ENCODE assay signal across 10 cellular contexts in genomic region chrX:67544281-67544680, GRCh38. TPM values are rescaled to one million over a fixed set of nuclear protein-coding genes. Genes with fewer than 3 reads are reported as not detected.
DNase-seq lines count a peak whose midpoint lies in the region; ATAC-seq and TF ChIP-seq lines count a peak whose summit lies in the region.
"Had no signal": no experiment of that assay in that cellular context is flagged by ENCODE, and none has a peak within 500 bp of the region (broad histone marks: within the 10 kb centered on the region; RNA-seq: fewer than 3 reads in every experiment).

No MANE protein-coding gene starts in this region.

- intact Hi-C loops in Calu3 (cut with micrococcal nuclease; ENCODE audit: unreplicated experiment) (no loop called here), Right ventricle myocardium superior (cut with DNase I) (no loop called here)

- H3K27me3 ChIP-seq in parathyroid adenoma (ENCODE audit: control insufficient read depth, insufficient read depth, low read length), result no peaks in the 10 kb centered on the region

- H2AFZ ChIP-seq in parathyroid adenoma, result no peak overlapping the region

- no peaks in the 10 kb centered on the region for H3K4me1 Mint-ChIP-seq in Calu3 (ENCODE audit: low read depth, unreplicated experiment)
- H3K4me1 Mint-ChIP-seq: stimulated activated memory B cell treated with anti-CD40 and anti-IgM and Interleukin-4, amounts not matched to agents 10 μg/mL and 1 μg/mL and 100 μg/mL, for 72 hours had no signal

- CTCF ChIA-PET in Calu3 (lab: Charles Lee) (interaction anchor here (0.5 to 0.6 kb wide), 2 partner anchors 474 to 937 kb away, joined by 3 to 5 read pairs; no protein-coding TSS in a partner anchor), GM10248 (lab: Yijun Ruan, JAX) (interaction anchor here (1.0 kb wide), 1 partner anchor 11 kb away, joined by 3 read pairs; no protein-coding TSS in a partner anchor)

- DNase-seq in Calu3 (no peak), SW480 (ENCODE audit: low spot score) (peak; percentile 21), Right ventricle myocardium superior (peak; percentile 48), GM10248 (ENCODE audit: extremely low spot score) (no peak)
- DNase-seq: hippocampal formation had no signal

- peaks cover 8% of the 10 kb centered on the region for H3K27me3 Mint-ChIP-seq in Calu3 (ENCODE audit: unreplicated experiment)

- peak; percentile 56 for ATAC-seq in Right ventricle myocardium superior (ENCODE audit: poor library complexity)
- no peak for ATAC-seq in HG03571 (IDR thresholded peaks at IDR 0.05; ENCODE audit: unreplicated experiment)
- no peak for ATAC-seq in HG02588 (IDR thresholded peaks at IDR 0.05; ENCODE audit: unreplicated experiment)
- ATAC-seq in HG03378 (IDR thresholded peaks at IDR 0.05; ENCODE audit: unreplicated experiment), result no peak
- ATAC-seq: stimulated activated memory B cell treated with anti-CD40 and anti-IgM and Interleukin-4, amounts not matched to agents 10 μg/mL and 1 μg/mL and 100 μg/mL, for 72 hours had no signal

- POLR2A ChIA-PET in GM10248 (lab: Yijun Ruan, JAX), result no interaction called here

- H3K4me3 Mint-ChIP-seq in Calu3 (ENCODE audit: low read depth, unreplicated experiment), result peak overlapping the region; percentile 47
- H3K4me3 Mint-ChIP-seq: stimulated activated memory B cell treated with anti-CD40 and anti-IgM and Interleukin-4, amounts not matched to agents 10 μg/mL and 1 μg/mL and 100 μg/mL, for 72 hours had no signal

- H3K79me2 ChIP-seq in parathyroid adenoma, result no peaks in the 10 kb centered on the region

- H3K27ac ChIP-seq in parathyroid adenoma, result no peak overlapping the region

- no peak overlapping the region for H3K27ac Mint-ChIP-seq in Calu3 (ENCODE audit: unreplicated experiment)
- H3K27ac Mint-ChIP-seq: stimulated activated memory B cell treated with anti-CD40 and anti-IgM and Interleukin-4, amounts not matched to agents 10 μg/mL and 1 μg/mL and 100 μg/mL, for 72 hours had no signal

- H3K9me3 ChIP-seq in parathyroid adenoma (ENCODE audit: control insufficient read depth, low read length), result no peaks in the 10 kb centered on the region

- H3K4me1 ChIP-seq in parathyroid adenoma, result no peaks in the 10 kb centered on the region

- peak overlapping the region; percentile 63 for H3K4me2 ChIP-seq in parathyroid adenoma (ENCODE audit: low read length)

- H3K9ac ChIP-seq in parathyroid adenoma, result no peak overlapping the region

- TF ChIP-seq CTCF in Calu3 (IDR thresholded peaks at IDR 0.05; ENCODE audit: unreplicated experiment) (no peak), parathyroid adenoma (IDR thresholded peaks at IDR 0.05) (no peak), GM10248 (IDR thresholded peaks at IDR 0.05; ENCODE audit: control extremely low read depth, extremely low read depth, low read depth, missing control alignments) (no peak)

- peaks cover 5% of the 10 kb centered on the region for H3K9me3 Mint-ChIP-seq in Calu3 (ENCODE audit: low read depth, unreplicated experiment)

- peak overlapping the region; percentile 22 for H3K4me3 ChIP-seq in parathyroid adenoma (ENCODE audit: low read depth, low read length)

- H3K36me3 ChIP-seq in parathyroid adenoma (ENCODE audit: control insufficient read depth, insufficient read depth, low read length), result no peaks in the 10 kb centered on the region

- no peaks in the 10 kb centered on the region for H3K36me3 Mint-ChIP-seq in Calu3 (ENCODE audit: insufficient read depth, unreplicated experiment)
- H3K36me3 Mint-ChIP-seq: stimulated activated memory B cell treated with anti-CD40 and anti-IgM and Interleukin-4, amounts not matched to agents 10 μg/mL and 1 μg/mL and 100 μg/mL, for 72 hours had no signal

- BruUV-seq in Calu3 (replicated peaks; lab: Mats Ljungman, UMichigan), result no TSS peak

RNA-seq across cellular contexts. Expression of gene AR, which starts 0.5 kb away (rescaled TPM):
- total RNA-seq in Calu3 (2022) (0.34 and 0.83 TPM in 2 replicates), Right ventricle myocardium superior (18.2 TPM)

Comparison
In these comparisons a context has a peak if more than half of its experiments do, and no peak if none do; other contexts are left out.
1. DNase-seq: peak in SW480 (single experiment) and Right ventricle myocardium superior (single experiment); none in Calu3 (single experiment) and GM10248 (single experiment).
2. RNA of gene AR, which starts 0.5 kb away (total RNA-seq): 18.2 TPM in Right ventricle myocardium superior (single experiment); 0.34 to 0.83 TPM in Calu3; every median in the first group is over 10 times any median in the second.